1 cellular context compared by ENCODE assay signal in genomic region chr11:85717360-85717927, GRCh38.
TF ChIP-seq lines count a peak whose summit lies in the region.

No MANE protein-coding gene starts in this region.

TF ChIP-seq in GM23338, 12 proteins besides CTCF, POLR2A, EP300 and RAD21 (continued from another document):
- TF ChIP-seq, protein P1, sequence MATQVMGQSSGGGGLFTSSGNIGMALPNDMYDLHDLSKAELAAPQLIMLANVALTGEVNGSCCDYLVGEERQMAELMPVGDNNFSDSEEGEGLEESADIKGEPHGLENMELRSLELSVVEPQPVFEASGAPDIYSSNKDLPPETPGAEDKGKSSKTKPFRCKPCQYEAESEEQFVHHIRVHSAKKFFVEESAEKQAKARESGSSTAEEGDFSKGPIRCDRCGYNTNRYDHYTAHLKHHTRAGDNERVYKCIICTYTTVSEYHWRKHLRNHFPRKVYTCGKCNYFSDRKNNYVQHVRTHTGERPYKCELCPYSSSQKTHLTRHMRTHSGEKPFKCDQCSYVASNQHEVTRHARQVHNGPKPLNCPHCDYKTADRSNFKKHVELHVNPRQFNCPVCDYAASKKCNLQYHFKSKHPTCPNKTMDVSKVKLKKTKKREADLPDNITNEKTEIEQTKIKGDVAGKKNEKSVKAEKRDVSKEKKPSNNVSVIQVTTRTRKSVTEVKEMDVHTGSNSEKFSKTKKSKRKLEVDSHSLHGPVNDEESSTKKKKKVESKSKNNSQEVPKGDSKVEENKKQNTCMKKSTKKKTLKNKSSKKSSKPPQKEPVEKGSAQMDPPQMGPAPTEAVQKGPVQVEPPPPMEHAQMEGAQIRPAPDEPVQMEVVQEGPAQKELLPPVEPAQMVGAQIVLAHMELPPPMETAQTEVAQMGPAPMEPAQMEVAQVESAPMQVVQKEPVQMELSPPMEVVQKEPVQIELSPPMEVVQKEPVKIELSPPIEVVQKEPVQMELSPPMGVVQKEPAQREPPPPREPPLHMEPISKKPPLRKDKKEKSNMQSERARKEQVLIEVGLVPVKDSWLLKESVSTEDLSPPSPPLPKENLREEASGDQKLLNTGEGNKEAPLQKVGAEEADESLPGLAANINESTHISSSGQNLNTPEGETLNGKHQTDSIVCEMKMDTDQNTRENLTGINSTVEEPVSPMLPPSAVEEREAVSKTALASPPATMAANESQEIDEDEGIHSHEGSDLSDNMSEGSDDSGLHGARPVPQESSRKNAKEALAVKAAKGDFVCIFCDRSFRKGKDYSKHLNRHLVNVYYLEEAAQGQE (IDR thresholded peaks at IDR 0.05; ENCODE audit: unreplicated experiment): no peak
- no peak for TF ChIP-seq POLR2AphosphoS5 (IDR thresholded peaks at IDR 0.05; ENCODE audit: low read depth)
- TF ChIP-seq, protein P2, sequence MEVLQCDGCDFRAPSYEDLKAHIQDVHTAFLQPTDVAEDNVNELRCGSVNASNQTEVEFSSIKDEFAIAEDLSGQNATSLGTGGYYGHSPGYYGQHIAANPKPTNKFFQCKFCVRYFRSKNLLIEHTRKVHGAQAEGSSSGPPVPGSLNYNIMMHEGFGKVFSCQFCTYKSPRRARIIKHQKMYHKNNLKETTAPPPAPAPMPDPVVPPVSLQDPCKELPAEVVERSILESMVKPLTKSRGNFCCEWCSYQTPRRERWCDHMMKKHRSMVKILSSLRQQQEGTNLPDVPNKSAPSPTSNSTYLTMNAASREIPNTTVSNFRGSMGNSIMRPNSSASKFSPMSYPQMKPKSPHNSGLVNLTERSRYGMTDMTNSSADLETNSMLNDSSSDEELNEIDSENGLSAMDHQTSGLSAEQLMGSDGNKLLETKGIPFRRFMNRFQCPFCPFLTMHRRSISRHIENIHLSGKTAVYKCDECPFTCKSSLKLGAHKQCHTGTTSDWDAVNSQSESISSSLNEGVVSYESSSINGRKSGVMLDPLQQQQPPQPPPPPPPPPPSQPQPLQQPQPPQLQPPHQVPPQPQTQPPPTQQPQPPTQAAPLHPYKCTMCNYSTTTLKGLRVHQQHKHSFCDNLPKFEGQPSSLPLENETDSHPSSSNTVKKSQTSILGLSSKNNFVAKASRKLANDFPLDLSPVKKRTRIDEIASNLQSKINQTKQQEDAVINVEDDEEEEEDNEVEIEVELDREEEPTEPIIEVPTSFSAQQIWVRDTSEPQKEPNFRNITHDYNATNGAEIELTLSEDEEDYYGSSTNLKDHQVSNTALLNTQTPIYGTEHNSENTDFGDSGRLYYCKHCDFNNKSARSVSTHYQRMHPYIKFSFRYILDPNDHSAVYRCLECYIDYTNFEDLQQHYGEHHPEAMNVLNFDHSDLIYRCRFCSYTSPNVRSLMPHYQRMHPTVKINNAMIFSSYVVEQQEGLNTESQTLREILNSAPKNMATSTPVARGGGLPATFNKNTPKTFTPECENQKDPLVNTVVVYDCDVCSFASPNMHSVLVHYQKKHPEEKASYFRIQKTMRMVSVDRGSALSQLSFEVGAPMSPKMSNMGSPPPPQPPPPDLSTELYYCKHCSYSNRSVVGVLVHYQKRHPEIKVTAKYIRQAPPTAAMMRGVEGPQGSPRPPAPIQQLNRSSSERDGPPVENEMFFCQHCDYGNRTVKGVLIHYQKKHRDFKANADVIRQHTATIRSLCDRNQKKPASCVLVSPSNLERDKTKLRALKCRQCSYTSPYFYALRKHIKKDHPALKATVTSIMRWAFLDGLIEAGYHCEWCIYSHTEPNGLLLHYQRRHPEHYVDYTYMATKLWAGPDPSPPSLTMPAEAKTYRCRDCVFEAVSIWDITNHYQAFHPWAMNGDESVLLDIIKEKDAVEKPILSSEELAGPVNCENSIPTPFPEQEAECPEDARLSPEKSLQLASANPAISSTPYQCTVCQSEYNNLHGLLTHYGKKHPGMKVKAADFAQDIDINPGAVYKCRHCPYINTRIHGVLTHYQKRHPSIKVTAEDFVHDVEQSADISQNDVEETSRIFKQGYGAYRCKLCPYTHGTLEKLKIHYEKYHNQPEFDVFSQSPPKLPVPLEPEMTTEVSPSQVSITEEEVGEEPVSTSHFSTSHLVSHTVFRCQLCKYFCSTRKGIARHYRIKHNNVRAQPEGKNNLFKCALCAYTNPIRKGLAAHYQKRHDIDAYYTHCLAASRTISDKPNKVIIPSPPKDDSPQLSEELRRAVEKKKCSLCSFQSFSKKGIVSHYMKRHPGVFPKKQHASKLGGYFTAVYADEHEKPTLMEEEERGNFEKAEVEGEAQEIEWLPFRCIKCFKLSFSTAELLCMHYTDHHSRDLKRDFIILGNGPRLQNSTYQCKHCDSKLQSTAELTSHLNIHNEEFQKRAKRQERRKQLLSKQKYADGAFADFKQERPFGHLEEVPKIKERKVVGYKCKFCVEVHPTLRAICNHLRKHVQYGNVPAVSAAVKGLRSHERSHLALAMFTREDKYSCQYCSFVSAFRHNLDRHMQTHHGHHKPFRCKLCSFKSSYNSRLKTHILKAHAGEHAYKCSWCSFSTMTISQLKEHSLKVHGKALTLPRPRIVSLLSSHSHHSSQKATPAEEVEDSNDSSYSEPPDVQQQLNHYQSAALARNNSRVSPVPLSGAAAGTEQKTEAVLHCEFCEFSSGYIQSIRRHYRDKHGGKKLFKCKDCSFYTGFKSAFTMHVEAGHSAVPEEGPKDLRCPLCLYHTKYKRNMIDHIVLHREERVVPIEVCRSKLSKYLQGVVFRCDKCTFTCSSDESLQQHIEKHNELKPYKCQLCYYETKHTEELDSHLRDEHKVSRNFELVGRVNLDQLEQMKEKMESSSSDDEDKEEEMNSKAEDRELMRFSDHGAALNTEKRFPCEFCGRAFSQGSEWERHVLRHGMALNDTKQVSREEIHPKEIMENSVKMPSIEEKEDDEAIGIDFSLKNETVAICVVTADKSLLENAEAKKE (CRISPR knock-in tag; IDR thresholded peaks at IDR 0.05): no peak
- TF ChIP-seq JUNB (IDR thresholded peaks at IDR 0.05; ENCODE audit: unreplicated experiment): no peak
- no peak for TF ChIP-seq CREB1 (CRISPR knock-in tag; IDR thresholded peaks at IDR 0.05; ENCODE audit: low read depth)
- no peak for TF ChIP-seq ETS1 (IDR thresholded peaks at IDR 0.05)
- TF ChIP-seq STAT1 (IDR thresholded peaks at IDR 0.05; ENCODE audit: unreplicated experiment): no peak
- TF ChIP-seq NANOG (IDR thresholded peaks at IDR 0.05; ENCODE audit: borderline replicate concordance): no peak
